ENCODE assay signal across 14 cellular contexts in the genomic region with DNA sequence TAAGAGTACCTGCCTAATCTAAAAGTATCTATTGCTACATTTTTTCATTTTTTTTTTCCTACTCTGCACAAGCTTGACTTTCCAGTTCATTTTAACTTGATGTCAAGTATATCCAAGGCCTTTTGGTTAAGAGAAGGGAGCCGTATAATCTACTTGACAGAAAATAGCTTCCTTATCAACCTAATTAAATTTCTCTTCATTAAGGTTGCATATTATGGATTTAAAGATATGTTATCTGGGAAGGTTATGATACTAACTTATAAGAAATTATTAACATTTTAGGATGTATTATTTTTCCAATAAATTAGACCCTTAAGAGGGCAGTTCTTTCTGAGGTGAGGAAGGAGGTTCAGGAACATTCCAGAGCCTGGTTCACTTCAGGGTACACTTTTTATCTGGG.
"Had no signal": no experiment of that assay in that cellular context is flagged by ENCODE, and none has a peak within 500 bp of the region (broad histone marks: within the 10 kb centered on the region; RNA-seq: fewer than 3 reads in every experiment).

No MANE protein-coding gene starts in this region.

- ATAC-seq: activated CD8-positive, alpha-beta T cell treated with anti-CD3 and anti-CD28 coated beads, Interleukin-2, amount 10 ng/mL, durations not matched to agents 7 days and 5 days; left colon; naive thymus-derived CD8-positive, alpha-beta T cell; pancreas; stimulated activated effector memory CD8-positive, alpha-beta T cell treated with anti-CD3 and anti-CD28 coated beads, Interleukin-12 subunit alpha, Interleukin-12 subunit beta, amount 100 ng/mL, for 72 hours had no signal

- H3K27me3 ChIP-seq: adrenal gland, pancreas had no signal

- H3K36me3 ChIP-seq: adrenal gland, pancreas had no signal

- DNase-seq: activated B cell treated with CpG ODN at 0.5 μM for 24 hours; activated CD4-positive, alpha-beta T cell treated with anti-CD3 and anti-CD28 coated beads, Interleukin-2, amount 10 ng/mL, durations not matched to agents 24 days and 14 days; activated CD8-positive, alpha-beta memory T cell treated with anti-CD3 and anti-CD28 coated beads, Interleukin-2, amount 50 U/mL, for 4 hours; activated CD8-positive, alpha-beta T cell treated with anti-CD3 and anti-CD28 coated beads, Interleukin-2, amount 10 ng/mL, durations not matched to agents 7 days and 5 days; activated effector memory CD4-positive, alpha-beta T cell treated with anti-CD3 and anti-CD28 coated beads, Interleukin-2, amount 50 U/mL, for 16 hours; activated T-cell treated with anti-CD3 and anti-CD28 coated beads, Interleukin-2, amount 50 U/mL, for 48 hours; adrenal gland; caudate nucleus; left colon; naive thymus-derived CD8-positive, alpha-beta T cell; pancreas; trophoblast cell had no signal

- H3K9me3 ChIP-seq: adrenal gland, pancreas had no signal

- H3K4me1 ChIP-seq: adrenal gland, pancreas had no signal

- H3K4me3 ChIP-seq: adrenal gland, lung, pancreas had no signal

- H3K27ac ChIP-seq: pancreas had no signal
